ENCODE assay signal across 1 cellular context in genomic region chr2:110204408-110205385, GRCh38.
TF ChIP-seq lines count a peak whose summit lies in the region.

NPHP1 (minus strand) TSS chr2:110205013; CDS start chr2:110204968, 45 bp downstream.

TF ChIP-seq in IMR-90, 13 proteins besides CTCF, POLR2A, EP300 and RAD21 (continued from another document):
- TF ChIP-seq RFX5 (IDR thresholded peaks at IDR 0.05; ENCODE audit: low read depth, low read length) (no peak), ELK1 (IDR thresholded peaks at IDR 0.05; ENCODE audit: borderline replicate concordance, low read depth, low read length) (no peak), SMC3 (IDR thresholded peaks at IDR 0.05; ENCODE audit: low read depth, low read length) (no peak), MAZ (IDR thresholded peaks at IDR 0.05; ENCODE audit: borderline replicate concordance, low read depth, low read length) (peak; percentile 97), MXI1 (IDR thresholded peaks at IDR 0.05; ENCODE audit: borderline replicate concordance, low read depth, low read length) (peak; percentile 77), BHLHE40 (IDR thresholded peaks at IDR 0.05; ENCODE audit: low read depth, low read length) (0 out of 2 replicates have a peak, but pooled peaks have one; percentile 7), FOS (IDR thresholded peaks at IDR 0.05; ENCODE audit: low read depth, low read length) (no peak; the same call in 1 of the 2 replicates), RCOR1 (IDR thresholded peaks at IDR 0.05; ENCODE audit: insufficient replicate concordance, low read length) (peak; percentile 47), NFE2L2 (IDR thresholded peaks at IDR 0.05; ENCODE audit: low read depth, low read length) (no peak)
